Comparison of ENCODE assay signal across 9 cellular contexts in genomic region chr7:54541941-54542618, GRCh38. TPM values are rescaled to one million over a fixed set of nuclear protein-coding genes. Genes with fewer than 3 reads are reported as not detected.
DNase-seq lines count a peak whose midpoint lies in the region; ATAC-seq, FAIRE-seq and TF ChIP-seq lines count a peak whose summit lies in the region.
"Had no signal": no experiment of that assay in that cellular context is flagged by ENCODE, and none has a peak within 500 bp of the region (broad histone marks: within the 10 kb centered on the region; RNA-seq: fewer than 3 reads in every experiment).

Gene VSTM2A, plus strand, starts transcription at chr7:54542375. Its CDS starts 356 bp downstream, at chr7:54542731.

- H3K36me3 ChIP-seq in mesodermal cell (ENCODE audit: control insufficient read depth, insufficient read depth, low read length) (no peaks in the 10 kb centered on the region), vagina (no peaks in the 10 kb centered on the region)

- intact Hi-C loops in vagina (cut with DNase I), result no loop called here

- WGBS in mesodermal cell (ENCODE audit: insufficient coverage in 2 of 2), 2 experiments, result 0 to 1% methylated on average over 40 of the region's 58 CpGs

- peaks cover 12% of the 10 kb centered on the region for H3K27me3 ChIP-seq in vagina

- no peak for TF ChIP-seq POLR2A in vagina (IDR thresholded peaks at IDR 0.05)

- FAIRE-seq in RCC 7860 (lab: Jason Lieb, UNC), result no peak

- ATAC-seq in GM18502 (IDR thresholded peaks at IDR 0.05; ENCODE audit: poor library complexity, unreplicated experiment), result no peak

- no peak for TF ChIP-seq CTCF in vagina (IDR thresholded peaks at IDR 0.05)

- H3K4me1 ChIP-seq in mesodermal cell (ENCODE audit: control insufficient read depth, insufficient read depth, low read length, poor library complexity, severe bottlenecking) (peaks cover 4% of the 10 kb centered on the region), vagina (peaks cover 11% of the 10 kb centered on the region)

- H3K27ac ChIP-seq in mesodermal cell (ENCODE audit: low read depth, low read length, severe bottlenecking), result no peak within 1 kb of the TSS
- no peak within 1 kb of the TSS for H3K27ac ChIP-seq in vagina

- H3K4me3 ChIP-seq in mesodermal cell (ENCODE audit: extremely low read depth, insufficient read depth, low read length, poor library complexity, severe bottlenecking) (peak within 1 kb of the TSS; percentile 24), vagina (peak within 1 kb of the TSS; percentile 26 to 30)

- DNase-seq in NCI-H2171 treated with DMSO at 0.1 percent for 48 hours (lab: John Stamatoyannopoulos, UW) (peak; percentile 8), NCI-H2171 (lab: John Stamatoyannopoulos, UW) (no peak), cerebellar cortex (ENCODE audit: low spot score) (peak; percentile 48), vagina (ENCODE audit: extremely low spot score in 2 of 2) (no peak), RCC 7860 (ENCODE audit: low spot score) (no peak), HCEC 1CT (no peak)

- H3K9me3 ChIP-seq in mesodermal cell (ENCODE audit: control insufficient read depth, low read length) (no peaks in the 10 kb centered on the region), vagina (no peaks in the 10 kb centered on the region)

RNA-seq across cellular contexts. Expression of gene VSTM2A, which starts in this region (rescaled TPM):
- polyA plus RNA-seq in mesodermal cell (2013, experiment 1 of 2), result 0.70 TPM
- polyA plus RNA-seq in mesodermal cell (2013, experiment 2 of 2), result 0.76 TPM
- 0.98 TPM for total RNA-seq in vagina
- total RNA-seq: renal cortical epithelial cell had no signal

Comparison
In these comparisons a context has a peak if more than half of its experiments do, and no peak if none do; other contexts are left out.
1. DNase-seq: peak in NCI-H2171 treated with DMSO at 0.1 percent for 48 hours (single experiment) and cerebellar cortex (single experiment); none in NCI-H2171 (single experiment), vagina (0 of 2), RCC 7860 (single experiment) and HCEC 1CT (single experiment).